Comparison of ENCODE assay signal across 4 cellular contexts in the genomic region with DNA sequence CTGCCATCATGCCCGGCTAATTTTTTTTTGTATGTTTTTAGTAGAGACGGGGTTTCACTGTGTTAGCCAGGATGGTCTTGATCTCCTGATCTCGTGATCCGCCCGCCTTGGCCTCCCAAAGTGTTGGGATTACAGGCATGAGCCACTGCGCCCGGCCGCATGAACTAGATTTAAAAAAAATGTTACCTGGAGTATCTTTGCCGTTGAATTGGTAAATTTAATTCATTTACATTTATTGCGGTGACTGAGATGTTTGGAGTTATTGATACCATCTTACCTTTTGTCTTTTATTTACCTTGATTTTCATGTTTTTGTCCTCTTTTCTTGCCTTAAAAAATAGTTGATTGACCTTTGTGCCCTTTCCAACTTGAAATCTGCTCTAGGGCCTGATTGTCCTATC. TPM values are rescaled to one million over a fixed set of nuclear protein-coding genes. Genes with fewer than 3 reads are reported as not detected.
"Had no signal": no experiment of that assay in that cellular context is flagged by ENCODE, and none has a peak within 500 bp of the region (broad histone marks: within the 10 kb centered on the region; RNA-seq: fewer than 3 reads in every experiment).

No MANE protein-coding gene starts in this region.

RNA-seq across cellular contexts. Expression of gene CHRM1, which starts 24.4 kb away (rescaled TPM):
- total RNA-seq: LHCN-M2, M059J, MCF 10A, NCI-H460 had no signal

RNA-seq across cellular contexts. Expression of gene SLC22A6, which starts 39.2 kb away (rescaled TPM):
- total RNA-seq: LHCN-M2, M059J, MCF 10A, NCI-H460 had no signal
